8 cellular contexts compared by ENCODE assay signal in the genomic region with DNA sequence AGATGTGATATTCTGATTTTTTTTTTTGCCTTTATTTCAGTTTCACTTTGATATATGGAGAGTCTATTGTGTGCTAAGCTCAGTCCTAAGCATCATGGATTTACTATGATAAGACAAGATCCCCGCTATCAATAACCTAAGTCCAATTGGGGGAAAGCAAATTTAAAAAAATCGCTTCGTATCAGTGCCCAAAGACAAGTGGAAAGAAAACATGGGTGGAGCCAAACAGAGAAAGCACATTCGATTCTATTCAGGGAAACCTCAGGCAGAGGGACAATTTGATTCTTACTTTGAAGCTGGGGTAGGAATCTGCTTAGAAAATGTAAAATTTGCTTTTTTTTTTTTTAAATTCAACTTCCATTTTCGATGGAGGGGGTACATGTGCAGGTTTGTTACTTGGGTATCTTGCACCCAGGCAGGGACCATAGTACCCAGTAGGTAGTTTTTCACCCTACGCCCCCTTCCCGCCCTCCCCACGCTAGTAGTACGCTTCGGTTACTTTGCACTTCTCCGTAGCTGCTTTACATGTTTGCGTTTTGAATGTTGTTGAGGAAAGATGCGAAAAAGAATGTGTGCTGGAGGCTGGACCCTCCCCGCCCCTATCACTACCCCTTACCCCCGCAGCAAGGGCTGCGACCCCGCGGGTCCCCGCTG. TPM values are rescaled to one million over a fixed set of nuclear protein-coding genes. Genes with fewer than 3 reads are reported as not detected.
DNase-seq lines count a peak whose midpoint lies in the region; ATAC-seq and TF ChIP-seq lines count a peak whose summit lies in the region.

No MANE protein-coding gene starts in this region.

- peaks cover 5% of the 10 kb centered on the region for H3K9me3 Mint-ChIP-seq in neural crest cell

- peaks cover 36% of the 10 kb centered on the region for H3K4me1 Mint-ChIP-seq in neural crest cell

- no peak overlapping the region for H3K27ac Mint-ChIP-seq in neural crest cell (ENCODE audit: unreplicated experiment)

- peak overlapping the region; percentile 41 to 78 (median 66) for H3K4me3 ChIP-seq in dorsolateral prefrontal cortex

- no peak for ATAC-seq in HG02870 (IDR thresholded peaks at IDR 0.05; ENCODE audit: unreplicated experiment)
- no peak for ATAC-seq in GM18909 (IDR thresholded peaks at IDR 0.05; ENCODE audit: poor library complexity, unreplicated experiment)

- no peak for TF ChIP-seq CTCF in dorsolateral prefrontal cortex (IDR thresholded peaks at IDR 0.05 in 54 of 56, conservative IDR thresholded peaks at IDR 0.05 in 2 of 56; ENCODE audit: low read depth in 1 of 56, partially characterized antibody in 56 of 56)
- no peak for TF ChIP-seq CTCF in neural crest cell (conservative IDR thresholded peaks at IDR 0.05)

- peak overlapping the region; percentile 80 for H3K4me3 Mint-ChIP-seq in neural crest cell

- DNase-seq in COR-L47 (lab: John Stamatoyannopoulos, UW) = peak; percentile 18
- peak; percentile 42 for DNase-seq in NCI-H2227 (lab: John Stamatoyannopoulos, UW; ENCODE audit: unreplicated experiment)
- DNase-seq in dorsolateral prefrontal cortex = no peak
- no peak for DNase-seq in neural crest cell (ENCODE audit: low read depth, low spot score)
- no peak for DNase-seq in stimulated activated naive CD4-positive, alpha-beta T cell (lab: John Stamatoyannopoulos, UW)
- no peak for DNase-seq in NCI-H446 treated with DMSO at 0.1 percent for 48 hours (lab: John Stamatoyannopoulos, UW)

- no peaks in the 10 kb centered on the region for H3K27me3 ChIP-seq in dorsolateral prefrontal cortex

- peak overlapping the region in 39 of 59 donors; percentile 7 to 87 (median 51) for H3K27ac ChIP-seq in dorsolateral prefrontal cortex

- peaks cover 9% of the 10 kb centered on the region for H3K36me3 Mint-ChIP-seq in neural crest cell (ENCODE audit: low read depth)

- peaks cover 9% of the 10 kb centered on the region for H3K27me3 Mint-ChIP-seq in neural crest cell (ENCODE audit: low read depth)

- intact Hi-C loops in dorsolateral prefrontal cortex (cut with DNase I) = no loop called here

RNA-seq across cellular contexts. Expression of gene KIF5C, which starts 12.4 kb away (rescaled TPM):
- total RNA-seq in dorsolateral prefrontal cortex (100 to 1,000 TPM; 329 to 792 (median 457) TPM), neural crest cell (63.3 and 66.7 TPM in 2 replicates)

Comparison
In these comparisons a context has a peak if more than half of its experiments do, and no peak if none do; other contexts are left out.
1. DNase-seq: peak in COR-L47 (single experiment) and NCI-H2227 (single experiment); none in dorsolateral prefrontal cortex (0 of 10), neural crest cell (single experiment), stimulated activated naive CD4-positive, alpha-beta T cell (0 of 6) and NCI-H446 treated with DMSO at 0.1 percent for 48 hours (single experiment).